In the genomic region with DNA sequence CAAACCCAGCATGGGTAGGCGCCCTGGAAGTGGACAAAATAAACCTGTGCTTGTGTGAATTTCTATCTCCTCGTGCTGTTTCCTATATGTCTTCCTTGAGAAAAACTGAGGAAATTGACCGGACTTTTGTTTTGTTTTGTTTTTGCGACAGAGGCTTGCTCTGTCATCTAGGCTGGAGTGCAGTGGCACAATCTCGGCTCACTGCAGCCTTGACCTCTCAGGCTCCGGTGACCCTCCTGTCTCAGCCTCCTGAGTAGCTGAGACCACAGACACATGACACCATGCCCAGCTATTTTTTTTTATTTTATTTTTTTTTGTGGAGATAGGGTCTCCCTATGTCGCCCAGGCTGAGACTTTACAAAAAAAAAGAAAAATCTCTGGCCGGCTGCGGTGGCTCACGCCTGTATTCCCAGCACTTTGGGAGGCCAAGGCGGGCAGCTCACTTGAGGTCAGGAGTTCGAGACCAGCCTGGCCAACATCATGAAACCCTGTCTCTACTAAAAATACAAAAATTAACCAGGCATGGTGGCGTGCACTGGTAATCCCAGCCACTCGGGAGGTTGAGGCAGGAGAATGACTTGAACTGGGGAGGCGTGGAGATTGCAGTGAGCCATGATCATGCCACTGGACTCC, we compare ENCODE assay signal across 40 cellular contexts.
"Had no signal": no experiment of that assay in that cellular context is flagged by ENCODE, and none has a peak within 500 bp of the region (broad histone marks: within the 10 kb centered on the region; RNA-seq: fewer than 3 reads in every experiment).

No MANE protein-coding gene starts in this region.

- H3K36me3 Mint-ChIP-seq: activated naive CD4-positive, alpha-beta T cell treated with anti-CD3 and anti-CD28 coated beads, Interleukin-2, amount 50 U/mL, for 24 hours; activated naive CD4-positive, alpha-beta T cell treated with anti-CD3 and anti-CD28 coated beads, Interleukin-2, amount 50 U/mL, for 72 hours; activated naive CD8-positive, alpha-beta T cell; brain had no signal

- H3K4me3 Mint-ChIP-seq: activated naive CD4-positive, alpha-beta T cell treated with anti-CD3 and anti-CD28 coated beads for 36 hours; activated naive CD4-positive, alpha-beta T cell treated with anti-CD3 and anti-CD28 coated beads, Interleukin-2, amount 10 ng/mL, durations not matched to agents 7 days and 5 days; activated naive CD4-positive, alpha-beta T cell treated with anti-CD3 and anti-CD28 coated beads, Interleukin-2, amount 50 U/mL, for 24 hours; activated naive CD8-positive, alpha-beta T cell; activated naive CD8-positive, alpha-beta T cell treated with anti-CD3 and anti-CD28 coated beads for 36 hours; activated naive CD8-positive, alpha-beta T cell treated with anti-CD3 and anti-CD28 coated beads, Interleukin-2, amount 10 ng/mL, durations not matched to agents 7 days and 5 days; activated naive CD8-positive, alpha-beta T cell treated with anti-CD3 and anti-CD28 coated beads, Interleukin-2, amount 50 U/mL, for 24 hours; activated T-cell treated with anti-CD3 and anti-CD28 coated beads, Interleukin-2, amount 50 U/mL, for 24 hours; activated T-cell treated with anti-CD3 and anti-CD28 coated beads, Interleukin-2, amount 50 U/mL, for 4 hours; activated T-cell treated with anti-CD3 and anti-CD28 coated beads, Interleukin-2, amount 50 U/mL, for 72 hours; activated T-helper 1 cell treated with anti-CD3 and anti-CD28 coated beads, Interleukin-12 subunit alpha, Interleukin-12 subunit beta, Interleukin-2, Interleukin-4 antibody, amounts not matched to agents 30 ng/mL and 10 ng/mL and 1 ng/mL, durations not matched to agents 14 hours and 24 hours and 36 hours; activated T-helper 17 cell treated with anti-CD3 and anti-CD28 coated beads, Interleukin-2, amount 50 U/mL, for 72 hours; brain; central memory CD8-positive, alpha-beta T cell had no signal

- H3K4me1 Mint-ChIP-seq: brain had no signal

- ATAC-seq: activated naive CD4-positive, alpha-beta T cell treated with anti-CD3 and anti-CD28 coated beads, Interleukin-2, amount 50 U/mL, for 72 hours; activated naive CD8-positive, alpha-beta T cell treated with anti-CD3 and anti-CD28 coated beads, Interleukin-2, amount 50 U/mL, for 24 hours; activated T-cell treated with anti-CD3 and anti-CD28 coated beads, Interleukin-2, amount 50 U/mL, for 4 hours; activated T-cell treated with anti-CD3 and anti-CD28 coated beads, Interleukin-2, amount 50 U/mL, for 72 hours; activated T-helper 17 cell treated with anti-CD3 and anti-CD28 coated beads, Interleukin-2, amount 50 U/mL, for 72 hours; body of pancreas had no signal

- H3K27me3 ChIP-seq: adrenal gland, ascending aorta, body of pancreas, brain microvascular endothelial cell, breast epithelium, cardiac muscle cell had no signal

- H3K36me3 ChIP-seq: adrenal gland, ascending aorta, brain microvascular endothelial cell, breast epithelium, cardiac muscle cell had no signal

- H3K4me3 ChIP-seq: adrenal gland, ascending aorta, body of pancreas, breast epithelium, cardiac muscle cell had no signal

- H3K9me3 Mint-ChIP-seq: activated naive CD8-positive, alpha-beta T cell treated with anti-CD3 and anti-CD28 coated beads, Interleukin-2, amount 50 U/mL, for 24 hours; activated T-cell treated with anti-CD3 and anti-CD28 coated beads, Interleukin-2, amount 50 U/mL, for 24 hours; activated T-cell treated with anti-CD3 and anti-CD28 coated beads, Interleukin-2, amount 50 U/mL, for 4 hours; activated T-helper 17 cell treated with anti-CD3 and anti-CD28 coated beads, Interleukin-2, amount 50 U/mL, for 72 hours; central memory CD8-positive, alpha-beta T cell had no signal

- H3K27ac Mint-ChIP-seq: activated naive CD4-positive, alpha-beta T cell treated with anti-CD3 and anti-CD28 coated beads for 36 hours; activated naive CD4-positive, alpha-beta T cell treated with anti-CD3 and anti-CD28 coated beads, Interleukin-2, amount 10 ng/mL, durations not matched to agents 7 days and 5 days; activated naive CD4-positive, alpha-beta T cell treated with anti-CD3 and anti-CD28 coated beads, Interleukin-2, amount 50 U/mL, for 24 hours; activated naive CD4-positive, alpha-beta T cell treated with anti-CD3 and anti-CD28 coated beads, Interleukin-2, amount 50 U/mL, for 72 hours; activated naive CD8-positive, alpha-beta T cell; activated naive CD8-positive, alpha-beta T cell treated with anti-CD3 and anti-CD28 coated beads for 36 hours; activated naive CD8-positive, alpha-beta T cell treated with anti-CD3 and anti-CD28 coated beads, Interleukin-2, amount 10 ng/mL, durations not matched to agents 7 days and 5 days; activated naive CD8-positive, alpha-beta T cell treated with anti-CD3 and anti-CD28 coated beads, Interleukin-2, amount 50 U/mL, for 24 hours; activated T-cell treated with anti-CD3 and anti-CD28 coated beads, Interleukin-2, amount 50 U/mL, for 24 hours; activated T-cell treated with anti-CD3 and anti-CD28 coated beads, Interleukin-2, amount 50 U/mL, for 72 hours; activated T-helper 17 cell treated with anti-CD3 and anti-CD28 coated beads, Interleukin-2, amount 50 U/mL, for 72 hours; activated T-helper 2 cell treated with anti-CD3 and anti-CD28 coated beads, Interferon-gamma antibody, Interleukin-2, Interleukin-4, amounts not matched to agents 10 μg/mL and 5 μg/mL and 100 μg/mL, durations not matched to agents 14 hours and 24 hours and 36 hours; brain had no signal

- H3K27ac ChIP-seq: adrenal gland, ascending aorta, body of pancreas, brain microvascular endothelial cell, breast epithelium, cardiac muscle cell had no signal

- FAIRE-seq: astrocyte, bronchial epithelial cell had no signal

- H3K4me1 ChIP-seq: adrenal gland, ascending aorta, body of pancreas, breast epithelium had no signal

- H3K27me3 Mint-ChIP-seq: activated naive CD4-positive, alpha-beta T cell treated with anti-CD3 and anti-CD28 coated beads, Interleukin-2, amount 10 ng/mL, durations not matched to agents 7 days and 5 days; activated naive CD4-positive, alpha-beta T cell treated with anti-CD3 and anti-CD28 coated beads, Interleukin-2, amount 50 U/mL, for 24 hours; activated naive CD8-positive, alpha-beta T cell; activated naive CD8-positive, alpha-beta T cell treated with anti-CD3 and anti-CD28 coated beads for 36 hours; activated naive CD8-positive, alpha-beta T cell treated with anti-CD3 and anti-CD28 coated beads, Interleukin-2, amount 10 ng/mL, durations not matched to agents 7 days and 5 days; activated naive CD8-positive, alpha-beta T cell treated with anti-CD3 and anti-CD28 coated beads, Interleukin-2, amount 50 U/mL, for 24 hours; activated T-cell treated with anti-CD3 and anti-CD28 coated beads, Interleukin-2, amount 50 U/mL, for 24 hours; activated T-helper 17 cell treated with anti-CD3 and anti-CD28 coated beads, Interleukin-2, amount 50 U/mL, for 72 hours; brain; central memory CD8-positive, alpha-beta T cell had no signal

- H3K9me3 ChIP-seq: adrenal gland, ascending aorta, body of pancreas, breast epithelium had no signal

- DNase-seq: activated effector memory CD4-positive, alpha-beta T cell treated with anti-CD3 and anti-CD28 coated beads, Interleukin-2, amount 50 U/mL, for 16 hours; activated effector memory CD4-positive, alpha-beta T cell treated with Interleukin-2 at 50 U/mL for 16 hours; activated gamma-delta T cell; activated gamma-delta T cell treated with Interleukin-2 at 50 U/mL for 16 hours; activated naive CD4-positive, alpha-beta T cell; activated naive CD4-positive, alpha-beta T cell treated with anti-CD3 and anti-CD28 coated beads for 36 hours; activated naive CD4-positive, alpha-beta T cell treated with anti-CD3 and anti-CD28 coated beads, Interleukin-2, amount 10 ng/mL, durations not matched to agents 7 days and 5 days; activated naive CD4-positive, alpha-beta T cell treated with anti-CD3 and anti-CD28 coated beads, Interleukin-2, amount 50 U/mL, for 16 hours; activated naive CD4-positive, alpha-beta T cell treated with Interleukin-2 at 50 U/mL for 16 hours; activated naive CD8-positive, alpha-beta T cell treated with anti-CD3 and anti-CD28 coated beads for 36 hours; activated naive CD8-positive, alpha-beta T cell treated with anti-CD3 and anti-CD28 coated beads, Interleukin-2, amount 10 ng/mL, durations not matched to agents 7 days and 5 days; activated naive CD8-positive, alpha-beta T cell treated with anti-CD3 and anti-CD28 coated beads, Interleukin-2, amount 50 U/mL, for 24 hours; activated T-cell treated with anti-CD3 and anti-CD28 coated beads, Interleukin-2, amount 50 U/mL, for 1 hour; activated T-cell treated with anti-CD3 and anti-CD28 coated beads, Interleukin-2, amount 50 U/mL, for 24 hours; activated T-cell treated with anti-CD3 and anti-CD28 coated beads, Interleukin-2, amount 50 U/mL, for 4 hours; activated T-cell treated with anti-CD3 and anti-CD28 coated beads, Interleukin-2, amount 50 U/mL, for 48 hours; activated T-cell treated with anti-CD3 and anti-CD28 coated beads, Interleukin-2, amount 50 U/mL, for 72 hours; amniotic stem cell; amygdala; anterior cingulate cortex; aorta; body of pancreas; brain microvascular endothelial cell; caudate nucleus; central memory CD4-positive, alpha-beta T cell; cerebellar nuclear complex had no signal
